Comparison of ENCODE assay signal across 8 cellular contexts in the genomic region with DNA sequence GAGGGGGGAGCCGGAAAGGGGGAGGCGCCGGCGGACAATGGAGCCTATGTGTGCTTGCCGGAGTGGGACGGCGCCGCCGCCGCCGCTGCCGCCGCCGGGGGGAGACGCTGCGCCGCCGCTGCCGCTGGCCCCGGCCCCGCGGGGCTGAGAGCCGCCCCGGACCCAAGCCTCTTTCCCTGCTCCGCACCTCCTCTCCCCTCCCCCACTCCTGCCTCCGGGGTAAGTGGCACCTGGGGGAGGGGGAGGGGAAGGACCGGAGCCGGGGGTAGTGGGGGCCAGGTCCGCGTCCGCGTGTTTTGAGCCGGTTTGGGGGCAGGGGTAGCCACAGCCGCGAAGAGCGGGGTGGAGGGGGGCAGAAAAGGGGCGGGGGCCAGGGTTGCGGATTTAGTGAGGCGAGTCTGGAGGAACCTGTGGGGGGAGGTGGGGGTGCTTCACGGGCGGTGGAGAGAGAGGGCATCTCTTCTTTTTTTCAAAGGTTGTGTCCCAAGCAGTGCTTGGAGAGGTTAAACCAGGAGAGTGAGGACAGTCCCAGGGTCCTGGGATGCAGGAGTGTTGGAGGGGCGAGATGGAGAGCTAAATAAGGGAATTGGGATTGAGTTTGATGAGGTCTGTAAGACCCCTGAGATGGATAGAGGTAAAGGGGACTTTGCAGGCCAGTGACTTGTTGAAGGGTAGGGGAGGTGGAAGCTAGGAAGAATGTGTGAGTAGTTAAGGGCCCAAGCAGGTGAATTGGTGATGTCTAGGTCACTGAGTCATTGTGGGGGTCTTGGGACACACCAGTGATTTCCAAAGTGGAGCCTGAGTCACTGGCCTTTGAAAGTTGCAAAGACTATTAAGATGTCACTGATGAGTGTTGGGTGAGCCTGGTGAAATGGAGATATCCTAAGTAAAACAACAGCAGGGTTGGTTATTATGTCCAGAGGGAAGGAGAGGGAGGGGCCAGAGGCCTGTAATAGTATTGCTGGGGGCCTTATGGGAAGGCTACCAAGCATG. TPM values are rescaled to one million over a fixed set of nuclear protein-coding genes. Genes with fewer than 3 reads are reported as not detected.
DNase-seq lines count a peak whose midpoint lies in the region; ATAC-seq and TF ChIP-seq lines count a peak whose summit lies in the region.

No MANE protein-coding gene starts in this region.

- no peak for TF ChIP-seq POLR2A in ovary (IDR thresholded peaks at IDR 0.05)

- H3K27ac ChIP-seq in HL-60 (replicated peaks), result no peak overlapping the region
- peak overlapping the region; percentile 63 to 98 for H3K27ac ChIP-seq in ovary

- no peak for TF ChIP-seq EP300 in ovary (IDR thresholded peaks at IDR 0.05)

- H3K9me3 Mint-ChIP-seq in T-helper 1 cell treated with Interleukin-12 subunit alpha and Interleukin-12 subunit beta and Interleukin-4 antibody, amounts not matched to agents 30 μg/mL and 1 μg/mL, for 36 hours, result no peaks in the 10 kb centered on the region

- H3K27me3 ChIP-seq in HL-60 (ENCODE audit: insufficient read depth, poor library complexity, severe bottlenecking) (peaks cover 43% of the 10 kb centered on the region), ovary (no peaks in the 10 kb centered on the region)

- ATAC-seq in GM21390 (IDR thresholded peaks at IDR 0.05; ENCODE audit: unreplicated experiment), result no peak

- H3K27ac Mint-ChIP-seq in T-helper 1 cell treated with Interleukin-12 subunit alpha and Interleukin-12 subunit beta and Interleukin-4 antibody, amounts not matched to agents 30 μg/mL and 1 μg/mL, for 36 hours, result peak overlapping the region; percentile 80

- peak; percentile 62 for DNase-seq in EH (ENCODE audit: low read depth)
- DNase-seq in HL-60 (ENCODE audit: low read depth in 1 of 2, low spot score in 1 of 2), result peak in 1 of 2 experiments; percentile 43
- DNase-seq in fibroblast of gingiva (ENCODE audit: low read depth), result peak; percentile 19
- peak in 1 of 5 donors; percentile 47 for DNase-seq in ovary
- DNase-seq in germinal center (ENCODE audit: low spot score), result no peak
- DNase-seq in NCI-H2171 (lab: John Stamatoyannopoulos, UW), result no peak

- H3K4me1 Mint-ChIP-seq in T-helper 1 cell treated with Interleukin-12 subunit alpha and Interleukin-12 subunit beta and Interleukin-4 antibody, amounts not matched to agents 30 μg/mL and 1 μg/mL, for 36 hours (ENCODE audit: low read depth), result peaks cover 23% of the 10 kb centered on the region

- H3K36me3 Mint-ChIP-seq in T-helper 1 cell treated with Interleukin-12 subunit alpha and Interleukin-12 subunit beta and Interleukin-4 antibody, amounts not matched to agents 30 μg/mL and 1 μg/mL, for 36 hours (ENCODE audit: low read depth), result peaks cover 7% of the 10 kb centered on the region

- 1% methylated on average over 26 to 41 of the region's 42 CpGs for WGBS in ovary, 3 donors

- intact Hi-C loops in ovary (cut with DNase I), result loop anchor here in 1 of 4 donors (2.0 kb wide), 1 partner anchor 60 kb away; the partner anchor contains the start of gene BCL9

- peak overlapping the region; percentile 62 for H3K4me3 ChIP-seq in HL-60 (replicated peaks; ENCODE audit: insufficient read depth, low read length)
- H3K4me3 ChIP-seq in ovary, result peak overlapping the region; percentile 80

- H3K4me1 ChIP-seq in ovary (ENCODE audit: insufficient read depth), result peaks cover 8% of the 10 kb centered on the region

- TF ChIP-seq CTCF in HL-60 (IDR thresholded peaks at IDR 0.05; ENCODE audit: insufficient read depth, low read length) (no peak), ovary (IDR thresholded peaks at IDR 0.05) (no peak)

- H3K27me3 Mint-ChIP-seq in T-helper 1 cell treated with Interleukin-12 subunit alpha and Interleukin-12 subunit beta and Interleukin-4 antibody, amounts not matched to agents 30 μg/mL and 1 μg/mL, for 36 hours (ENCODE audit: low read depth), result peaks cover 24% of the 10 kb centered on the region

- peak overlapping the region; percentile 95 for H3K4me3 Mint-ChIP-seq in T-helper 1 cell treated with Interleukin-12 subunit alpha and Interleukin-12 subunit beta and Interleukin-4 antibody, amounts not matched to agents 30 μg/mL and 1 μg/mL, for 36 hours

- no peaks in the 10 kb centered on the region for H3K36me3 ChIP-seq in ovary

- no peaks in the 10 kb centered on the region for H3K9me3 ChIP-seq in ovary

RNA-seq across cellular contexts. Expression of gene BCL9, which starts 59.1 kb away (rescaled TPM):
- 10 to 100 TPM in 6 of 7 donors, 1 to 10 TPM in 1; 9.3 to 37.9 (median 31.8) TPM for total RNA-seq in ovary
- polyA plus RNA-seq in ovary, result 10 to 100 TPM; 10.8 to 32.9 TPM

Comparison
In these comparisons a context has a peak if more than half of its experiments do, and no peak if none do; other contexts are left out.
1. DNase-seq: peak in EH (single experiment) and fibroblast of gingiva (single experiment); none in germinal center (single experiment) and NCI-H2171 (single experiment).